ENCODE assay signal across 31 cellular contexts in the genomic region with DNA sequence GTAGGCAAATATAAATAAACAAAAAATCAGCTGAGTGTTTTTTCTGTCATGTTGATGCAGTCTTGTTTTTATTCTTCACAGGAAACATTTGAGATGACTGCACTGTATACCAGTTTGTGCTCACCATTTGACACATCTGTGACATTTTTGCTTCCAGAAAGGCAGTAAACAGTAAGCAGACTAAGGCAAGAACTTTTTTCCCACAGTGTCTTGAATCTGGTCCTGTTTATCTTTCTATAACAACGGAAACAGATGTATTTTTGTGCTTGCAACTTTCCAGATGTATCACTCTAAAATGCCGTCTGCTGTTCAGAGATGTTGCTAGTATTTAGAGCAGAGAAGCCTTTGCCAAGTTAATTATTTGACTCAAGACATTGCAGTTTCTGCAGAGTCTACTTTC.
DNase-seq lines count a peak whose midpoint lies in the region; ATAC-seq and TF ChIP-seq lines count a peak whose summit lies in the region.
"Had no signal": no experiment of that assay in that cellular context is flagged by ENCODE, and none has a peak within 500 bp of the region (broad histone marks: within the 10 kb centered on the region; RNA-seq: fewer than 3 reads in every experiment).

No MANE protein-coding gene starts in this region.

- no peak overlapping the region for H3K9ac ChIP-seq in adipocyte (ENCODE audit: low read length)

- ATAC-seq in Right ventricle myocardium superior (ENCODE audit: poor library complexity) (no peak), GM21619 (IDR thresholded peaks at IDR 0.05; ENCODE audit: unreplicated experiment) (no peak)
- ATAC-seq in natural killer cell treated with Interleukin-12 subunit alpha and Interleukin-12 subunit beta and Interleukin-15 and Interleukin-18, amount 100 ng/mL, for 72 hours, result no peak
- ATAC-seq: body of pancreas; GM12878; HepG2; naive thymus-derived CD8-positive, alpha-beta T cell; upper lobe of right lung had no signal

- H3K27me3 ChIP-seq in left ventricle myocardium inferior (ENCODE audit: low read depth) (no peaks in the 10 kb centered on the region), adipocyte (replicated peaks; ENCODE audit: control insufficient read depth, insufficient read depth, low read length) (no peaks in the 10 kb centered on the region)
- H3K27me3 ChIP-seq: body of pancreas, heart right ventricle, upper lobe of right lung had no signal

- H3K4me1 ChIP-seq in left ventricle myocardium inferior (no peaks in the 10 kb centered on the region), adipocyte (ENCODE audit: control insufficient read depth, insufficient read depth, low read length) (peaks cover 9% of the 10 kb centered on the region)
- H3K4me1 ChIP-seq: body of pancreas, HAP-1, upper lobe of right lung had no signal

- intact Hi-C loops in left ventricle myocardium inferior (cut with micrococcal nuclease), result no loop called here
- intact Hi-C loops in Right ventricle myocardium superior (cut with DNase I), result no loop called here

- no peaks in the 10 kb centered on the region for H3K4me1 Mint-ChIP-seq in natural killer cell treated with Interleukin-12 subunit alpha and Interleukin-12 subunit beta and Interleukin-15 and Interleukin-18, amount 100 ng/mL, for 72 hours (ENCODE audit: low read depth in 2 of 2)
- H3K4me1 Mint-ChIP-seq: activated CD4-positive, alpha-beta memory T cell treated with anti-CD3 and anti-CD28 coated beads, Interleukin-2, amount 10 ng/mL, durations not matched to agents 7 days and 5 days; B cell; CD8-positive, alpha-beta memory T cell; naive thymus-derived CD8-positive, alpha-beta T cell had no signal

- no peak for TF ChIP-seq CTCF in left ventricle myocardium inferior (IDR thresholded peaks at IDR 0.05; ENCODE audit: borderline replicate concordance)

- peaks cover 3% of the 10 kb centered on the region for H3K9me3 Mint-ChIP-seq in natural killer cell treated with Interleukin-12 subunit alpha and Interleukin-12 subunit beta and Interleukin-15 and Interleukin-18, amount 100 ng/mL, for 72 hours
- H3K9me3 Mint-ChIP-seq: activated CD4-positive, alpha-beta memory T cell treated with anti-CD3 and anti-CD28 coated beads, Interleukin-2, amount 10 ng/mL, durations not matched to agents 7 days and 5 days; naive thymus-derived CD8-positive, alpha-beta T cell had no signal

- H3K27ac ChIP-seq in left ventricle myocardium inferior (replicated peaks), result peak overlapping the region; percentile 19
- H3K27ac ChIP-seq: 22Rv1, body of pancreas, upper lobe of right lung had no signal

- no peaks in the 10 kb centered on the region for H3K36me3 Mint-ChIP-seq in natural killer cell treated with Interleukin-12 subunit alpha and Interleukin-12 subunit beta and Interleukin-15 and Interleukin-18, amount 100 ng/mL, for 72 hours
- H3K36me3 Mint-ChIP-seq: CD8-positive, alpha-beta memory T cell; naive thymus-derived CD8-positive, alpha-beta T cell had no signal

- H3K4me3 ChIP-seq in left ventricle myocardium inferior, result no peak overlapping the region
- no peak overlapping the region for H3K4me3 ChIP-seq in adipocyte (ENCODE audit: low read length)
- H3K4me3 ChIP-seq: body of pancreas, GM12878, HAP-1, heart right ventricle, lung, upper lobe of right lung had no signal

- in situ Hi-C loops in ACHN (cut with HindIII; ENCODE audit: low pct_ligation_motif_present, low pct_unique_long_range_greater_than_20kb, low sequenced_read_pairs), result no loop called here

- DNase-seq in left ventricle myocardium inferior (no peak), Right ventricle myocardium superior (no peak), adipocyte (ENCODE audit: low read depth) (peak; percentile 37), fibroblast of peridontal ligament (ENCODE audit: extremely low read depth) (peak; percentile 76), smooth muscle cell of the brain vasculature (ENCODE audit: low read depth, low spot score) (peak; percentile 21), ACHN (no peak)
- no peak for DNase-seq in natural killer cell treated with Interleukin-12 subunit alpha and Interleukin-12 subunit beta and Interleukin-15 and Interleukin-18, amount 100 ng/mL, for 72 hours (ENCODE audit: low spot score)
- DNase-seq: activated CD4-positive, alpha-beta memory T cell treated with anti-CD3 and anti-CD28 coated beads, Interleukin-2, amount 10 ng/mL, durations not matched to agents 7 days and 5 days; activated CD8-positive, alpha-beta memory T cell treated with anti-CD3 and anti-CD28 coated beads, Interleukin-2, amount 50 U/mL, for 4 hours; activated naive CD4-positive, alpha-beta T cell treated with Interleukin-2 at 50 U/mL for 16 hours; body of pancreas; CD8-positive, alpha-beta memory T cell; EL; heart right ventricle; Karpas-422; kidney glomerular epithelial cell; naive thymus-derived CD8-positive, alpha-beta T cell; NCI-H1930; NCI-H524 treated with DMSO at 0.1 percent for 48 hours; occipital lobe; SHP77 treated with DMSO at 0.1 percent for 48 hours; stimulated activated naive CD4-positive, alpha-beta T cell treated with Interleukin-2 at 50 U/mL for 16 hours; SW 1271; upper lobe of right lung had no signal

- H3K9me3 ChIP-seq in left ventricle myocardium inferior (replicated peaks) (peaks cover 4% of the 10 kb centered on the region), adipocyte (ENCODE audit: control insufficient read depth, low read length) (no peaks in the 10 kb centered on the region)
- H3K9me3 ChIP-seq: body of pancreas, HAP-1, upper lobe of right lung had no signal

- H3K27ac Mint-ChIP-seq in natural killer cell treated with Interleukin-12 subunit alpha and Interleukin-12 subunit beta and Interleukin-15 and Interleukin-18, amount 100 ng/mL, for 72 hours, result no peak overlapping the region
- H3K27ac Mint-ChIP-seq: activated CD4-positive, alpha-beta memory T cell treated with anti-CD3 and anti-CD28 coated beads, Interleukin-2, amount 10 ng/mL, durations not matched to agents 7 days and 5 days; B cell; CD8-positive, alpha-beta memory T cell; naive thymus-derived CD8-positive, alpha-beta T cell had no signal

- no peaks in the 10 kb centered on the region for H3K36me3 ChIP-seq in left ventricle myocardium inferior
- no peaks in the 10 kb centered on the region for H3K36me3 ChIP-seq in adipocyte (ENCODE audit: control insufficient read depth, insufficient read depth, low read length, severe bottlenecking)
- H3K36me3 ChIP-seq: HAP-1, heart right ventricle, upper lobe of right lung had no signal

- H3K27me3 Mint-ChIP-seq in natural killer cell treated with Interleukin-12 subunit alpha and Interleukin-12 subunit beta and Interleukin-15 and Interleukin-18, amount 100 ng/mL, for 72 hours, result no peaks in the 10 kb centered on the region
- H3K27me3 Mint-ChIP-seq: activated CD4-positive, alpha-beta memory T cell treated with anti-CD3 and anti-CD28 coated beads, Interleukin-2, amount 10 ng/mL, durations not matched to agents 7 days and 5 days; B cell; CD8-positive, alpha-beta memory T cell had no signal

- no peak overlapping the region for H3K4me3 Mint-ChIP-seq in natural killer cell treated with Interleukin-12 subunit alpha and Interleukin-12 subunit beta and Interleukin-15 and Interleukin-18, amount 100 ng/mL, for 72 hours
- H3K4me3 Mint-ChIP-seq: activated CD4-positive, alpha-beta memory T cell treated with anti-CD3 and anti-CD28 coated beads, Interleukin-2, amount 10 ng/mL, durations not matched to agents 7 days and 5 days; B cell; CD8-positive, alpha-beta memory T cell; naive thymus-derived CD8-positive, alpha-beta T cell had no signal

Comparison
In these comparisons a context has a peak if more than half of its experiments do, and no peak if none do; other contexts are left out.
1. DNase-seq: peak in adipocyte (single experiment), fibroblast of peridontal ligament (single experiment) and smooth muscle cell of the brain vasculature (single experiment); none in left ventricle myocardium inferior (single experiment), Right ventricle myocardium superior (single experiment), ACHN (single experiment) and natural killer cell treated with Interleukin-12 subunit alpha and Interleukin-12 subunit beta and Interleukin-15 and Interleukin-18, amount 100 ng/mL, for 72 hours (single experiment).